Comparison of ENCODE assay signal across 8 cellular contexts in genomic region chr12:12716151-12716844, GRCh38. TPM values are rescaled to one million over a fixed set of nuclear protein-coding genes. Genes with fewer than 3 reads are reported as not detected.
DNase-seq lines count a peak whose midpoint lies in the region.

No MANE protein-coding gene starts in this region.

- H3K27ac ChIP-seq in CD4-positive, alpha-beta memory T cell (ENCODE audit: low read depth, low read length): peak overlapping the region; percentile 95
- peak overlapping the region; percentile 91 for H3K27ac ChIP-seq in HUES48 (ENCODE audit: low read depth, low read length)

- peaks cover 42 to 66% (median 51%) of the 10 kb centered on the region in 4 donors for H3K4me1 Mint-ChIP-seq in CD4-positive, alpha-beta memory T cell
- H3K4me1 Mint-ChIP-seq in activated T-cell treated with anti-CD3 and anti-CD28 coated beads, Interleukin-2, amount 50 U/mL, for 24 hours (ENCODE audit: low read depth): peaks cover 68% of the 10 kb centered on the region

- peaks cover 31% of the 10 kb centered on the region for H3K36me3 ChIP-seq in CD4-positive, alpha-beta memory T cell (ENCODE audit: insufficient read depth, low read length)
- H3K36me3 ChIP-seq in HUES48 (ENCODE audit: control insufficient read depth, insufficient read depth, low read length): peaks cover 25% of the 10 kb centered on the region

- peak overlapping the region; percentile 92 to 96 (median 94) for H3K4me3 Mint-ChIP-seq in CD4-positive, alpha-beta memory T cell
- peak overlapping the region; percentile 81 for H3K4me3 Mint-ChIP-seq in activated T-cell treated with anti-CD3 and anti-CD28 coated beads, Interleukin-2, amount 50 U/mL, for 24 hours

- CTCF ChIA-PET in CD4-positive, alpha-beta memory T cell (lab: Charles Lee; ENCODE audit: partially characterized antibody): interaction anchor here (0.7 to 5.3 kb wide), 14 partner anchors 9 to 359 kb away, joined by 3 to 87 read pairs (median 5); partner anchors contain the start of gene BORCS5

- no peaks in the 10 kb centered on the region for H3K27me3 Mint-ChIP-seq in CD4-positive, alpha-beta memory T cell
- no peaks in the 10 kb centered on the region for H3K27me3 Mint-ChIP-seq in activated T-cell treated with anti-CD3 and anti-CD28 coated beads, Interleukin-2, amount 50 U/mL, for 24 hours

- no peaks in the 10 kb centered on the region for H3K9me3 ChIP-seq in CD4-positive, alpha-beta memory T cell (ENCODE audit: control insufficient read depth in 1 of 2, low read length in 2 of 2)
- H3K9me3 ChIP-seq in HUES48 (ENCODE audit: control insufficient read depth, insufficient read depth, low read length): no peaks in the 10 kb centered on the region

- peak in 1 of 5 donors; percentile 39 for DNase-seq in CD4-positive, alpha-beta memory T cell
- DNase-seq in activated T-cell treated with anti-CD3 and anti-CD28 coated beads, Interleukin-2, amount 50 U/mL, for 24 hours: peak; percentile 52
- peak; percentile 69 for DNase-seq in globus pallidus (ENCODE audit: low spot score)
- DNase-seq in pons (ENCODE audit: low spot score): peak; percentile 69
- DNase-seq in epidermal melanocyte (ENCODE audit: insufficient read length, low spot score): no peak
- no peak for DNase-seq in 8988T
- DNase-seq in activated CD4-positive, CD25-positive, alpha-beta regulatory T cell (lab: John Stamatoyannopoulos, UW): no peak

- peaks cover 0 to 5% (median 0%) of the 10 kb centered on the region in 8 donors for H3K9me3 Mint-ChIP-seq in CD4-positive, alpha-beta memory T cell
- no peaks in the 10 kb centered on the region for H3K9me3 Mint-ChIP-seq in activated T-cell treated with anti-CD3 and anti-CD28 coated beads, Interleukin-2, amount 50 U/mL, for 24 hours

- H3K4me1 ChIP-seq in CD4-positive, alpha-beta memory T cell (ENCODE audit: insufficient read depth, low read length): peaks cover 51% of the 10 kb centered on the region
- peaks cover 46% of the 10 kb centered on the region for H3K4me1 ChIP-seq in HUES48 (ENCODE audit: control insufficient read depth, insufficient read depth, low read length)

- H3K36me3 Mint-ChIP-seq in CD4-positive, alpha-beta memory T cell: peaks cover 41 to 55% of the 10 kb centered on the region in 2 donors
- peaks cover 46% of the 10 kb centered on the region for H3K36me3 Mint-ChIP-seq in activated T-cell treated with anti-CD3 and anti-CD28 coated beads, Interleukin-2, amount 50 U/mL, for 24 hours (ENCODE audit: low read depth)

- intact Hi-C loops in CD4-positive, alpha-beta memory T cell (cut with micrococcal nuclease): loop anchor here (2.0 kb wide), 1 partner anchor 359 kb away; the partner anchor contains the start of gene BORCS5

- POLR2A ChIA-PET in CD4-positive, alpha-beta memory T cell (lab: Charles Lee; ENCODE audit: partially characterized antibody): interaction anchor here (0.6 to 33.8 kb wide), 40 partner anchors 3 to 903 kb away, joined by 3 to 1446 read pairs (median 5); partner anchors contain the start of genes BORCS5, CDKN1B, CREBL2 and DDX47

- peak overlapping the region; percentile 81 for H3K9ac ChIP-seq in HUES48 (ENCODE audit: low read depth, low read length)

- H3K27ac Mint-ChIP-seq in CD4-positive, alpha-beta memory T cell: peak overlapping the region; percentile 96 to 99 (median 98)
- H3K27ac Mint-ChIP-seq in activated T-cell treated with anti-CD3 and anti-CD28 coated beads, Interleukin-2, amount 50 U/mL, for 24 hours: peak overlapping the region; percentile 94

- no peaks in the 10 kb centered on the region for H3K27me3 ChIP-seq in CD4-positive, alpha-beta memory T cell (ENCODE audit: insufficient read depth, low read length)
- H3K27me3 ChIP-seq in HUES48 (ENCODE audit: control insufficient read depth, insufficient read depth, low read length): peaks cover 22% of the 10 kb centered on the region

- H3K4me3 ChIP-seq in CD4-positive, alpha-beta memory T cell (ENCODE audit: low read length in 2 of 2): peak overlapping the region; percentile 87 to 94
- H3K4me3 ChIP-seq in HUES48 (ENCODE audit: low read depth, low read length): peak overlapping the region; percentile 96

RNA-seq across cellular contexts. Expression of gene CDKN1B, which starts 0.9 kb away (rescaled TPM):
- total RNA-seq in CD4-positive, alpha-beta memory T cell: 100 to 1,000 TPM; 232 to 238 TPM
- polyA plus RNA-seq in CD4-positive, alpha-beta memory T cell: 10 to 100 TPM; 12.5 to 14.5 TPM

RNA-seq across cellular contexts. Expression of gene GPR19, which starts 20.3 kb away (rescaled TPM):
- total RNA-seq in CD4-positive, alpha-beta memory T cell: 1 to 10 TPM; 3.4 to 4.4 TPM
- polyA plus RNA-seq in CD4-positive, alpha-beta memory T cell: 1 to 10 TPM in 1 of 2 donors, under 1 TPM in 1; 0.55 to 1.2 TPM

Comparison
In these comparisons a context has a peak if more than half of its experiments do, and no peak if none do; other contexts are left out.
1. DNase-seq: peak in activated T-cell treated with anti-CD3 and anti-CD28 coated beads, Interleukin-2, amount 50 U/mL, for 24 hours (single experiment), globus pallidus (single experiment) and pons (single experiment); none in epidermal melanocyte (single experiment), 8988T (single experiment) and activated CD4-positive, CD25-positive, alpha-beta regulatory T cell (0 of 4).